In the genomic region with DNA sequence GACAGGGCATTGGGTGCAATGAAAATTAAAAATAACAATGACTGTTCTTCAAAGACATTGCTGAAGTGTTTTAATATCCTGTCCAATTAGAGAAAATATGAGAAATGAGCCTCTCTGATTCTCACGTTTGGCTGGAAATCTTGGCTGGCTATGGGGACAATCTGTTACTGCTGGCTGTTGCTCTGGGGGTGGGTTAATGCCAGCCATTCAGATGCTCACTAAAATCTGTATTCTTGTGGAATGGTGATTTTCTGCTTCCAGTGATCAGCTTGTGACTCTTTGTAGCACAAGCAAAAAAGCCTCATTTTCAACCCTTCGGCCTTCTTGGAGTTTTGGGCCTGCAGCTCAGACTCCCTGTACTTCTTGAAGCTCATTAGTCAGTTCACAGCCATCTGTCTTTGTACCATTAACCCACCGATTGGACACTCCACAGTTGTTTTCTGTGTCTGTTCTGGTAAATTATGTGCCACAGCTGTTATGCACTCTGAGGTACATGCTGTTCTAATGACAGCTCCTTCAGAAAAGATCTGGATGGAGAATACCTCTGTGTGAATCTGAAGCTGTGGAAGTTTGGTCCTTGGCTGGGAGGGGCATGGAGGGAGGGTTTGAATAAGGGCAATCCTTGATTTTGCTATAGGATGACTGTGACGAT, we compare ENCODE assay signal across 27 cellular contexts.
DNase-seq lines count a peak whose midpoint lies in the region; ATAC-seq and TF ChIP-seq lines count a peak whose summit lies in the region.
"Had no signal": no experiment of that assay in that cellular context is flagged by ENCODE, and none has a peak within 500 bp of the region (broad histone marks: within the 10 kb centered on the region; RNA-seq: fewer than 3 reads in every experiment).

No MANE protein-coding gene starts in this region.

- H3K27ac ChIP-seq in brain microvascular endothelial cell: no peak overlapping the region
- H3K27ac ChIP-seq: BLaER1, hepatocyte, left lung, spleen, tibial nerve had no signal

- no peak for ATAC-seq in GM18870 (IDR thresholded peaks at IDR 0.05; ENCODE audit: unreplicated experiment)
- ATAC-seq: HepG2, left lung, mucosa of descending colon had no signal

- no peaks in the 10 kb centered on the region for H3K27me3 ChIP-seq in brain microvascular endothelial cell (replicated peaks)
- H3K27me3 ChIP-seq: BLaER1, hepatocyte, left lung, spleen, tibial nerve had no signal

- TF ChIP-seq CTCF in foreskin fibroblast (IDR thresholded peaks at IDR 0.05; ENCODE audit: low read depth, low read length): no peak
- TF ChIP-seq CTCF in brain microvascular endothelial cell (IDR thresholded peaks at IDR 0.05; ENCODE audit: low read depth, low read length, missing control alignments): no peak

- no peaks in the 10 kb centered on the region for H3K36me3 ChIP-seq in brain microvascular endothelial cell (replicated peaks)
- H3K36me3 ChIP-seq: BLaER1, left lung, spleen, tibial nerve had no signal

- in situ Hi-C loops in brain microvascular endothelial cell (cut with HindIII; ENCODE audit: low pct_ligation_motif_present, low sequenced_read_pairs): no loop called here

- H3K4me3 ChIP-seq in skeletal muscle cell (ENCODE audit: low read depth, low read length) (no peak overlapping the region), foreskin fibroblast (ENCODE audit: low read depth in 1 of 2, low read length in 2 of 2) (no peak overlapping the region), brain microvascular endothelial cell (ENCODE audit: low read depth, low read length) (no peak overlapping the region)
- H3K4me3 ChIP-seq: BLaER1, hepatocyte, left lung, mucosa of descending colon, spleen, tibial nerve had no signal

- peak; percentile 87 for DNase-seq in DMS 273 treated with DMSO at 0.1 percent for 48 hours (lab: John Stamatoyannopoulos, UW)
- peak; percentile 82 for DNase-seq in NCI-H524 treated with DMSO at 0.1 percent for 48 hours (lab: John Stamatoyannopoulos, UW)
- DNase-seq in globus pallidus (ENCODE audit: low spot score): peak; percentile 5
- DNase-seq in skeletal muscle cell (ENCODE audit: low read depth): peak; percentile 52
- DNase-seq in foreskin fibroblast: no peak
- DNase-seq in brain microvascular endothelial cell: no peak
- no peak for DNase-seq in activated CD4-positive, alpha-beta T cell treated with anti-CD3 and anti-CD28 coated beads, Interleukin-2, amount 50 U/mL, for 48 hours
- DNase-seq: activated B cell treated with CpG ODN at 0.5 μM for 24 hours; activated CD4-positive, alpha-beta memory T cell treated with anti-CD3 and anti-CD28 coated beads, Interleukin-2, amount 10 ng/mL, durations not matched to agents 7 days and 5 days; activated T-cell treated with anti-CD3 and anti-CD28 coated beads, Interleukin-2, amount 50 U/mL, for 1 hour; COR-L47; dermis blood vessel endothelial cell; immature natural killer cell; left lung; mucosa of descending colon; NCI-H1105 treated with DMSO at 0.1 percent for 48 hours; NCI-H2081 treated with DMSO at 0.1 percent for 48 hours; NCI-H526; spleen; stimulated activated CD4-positive, alpha-beta T cell treated with anti-CD3 and anti-CD28 coated beads, Interleukin-4, amount 100 ng/mL, for 24 hours; stimulated activated naive CD4-positive, alpha-beta T cell treated with Interleukin-2 at 50 U/mL for 16 hours; T1000 had no signal

Comparison
In these comparisons a context has a peak if more than half of its experiments do, and no peak if none do; other contexts are left out.
1. DNase-seq: peak in DMS 273 treated with DMSO at 0.1 percent for 48 hours (single experiment), NCI-H524 treated with DMSO at 0.1 percent for 48 hours (single experiment), globus pallidus (single experiment) and skeletal muscle cell (single experiment); none in foreskin fibroblast (0 of 2), brain microvascular endothelial cell (single experiment) and activated CD4-positive, alpha-beta T cell treated with anti-CD3 and anti-CD28 coated beads, Interleukin-2, amount 50 U/mL, for 48 hours (0 of 2).